1 cellular context compared by ENCODE assay signal in genomic region chr17:79027274-79027924, GRCh38.
TF ChIP-seq lines count a peak whose summit lies in the region.

No MANE protein-coding gene starts in this region.

TF ChIP-seq in HepG2, 621 proteins besides CTCF, POLR2A, EP300 and RAD21 (continued from another document and continues in another):
- no peak for TF ChIP-seq ZNF841 (CRISPR knock-in tag; IDR thresholded peaks at IDR 0.05; ENCODE audit: borderline replicate concordance)
- peak; percentile 73 for TF ChIP-seq NR0B2 (CRISPR knock-in tag; IDR thresholded peaks at IDR 0.05)
- peak; percentile 63 for TF ChIP-seq NCOA2 (CRISPR knock-in tag; IDR thresholded peaks at IDR 0.05)
- no peak for TF ChIP-seq NONO (IDR thresholded peaks at IDR 0.05)
- TF ChIP-seq NONO (CRISPR knock-in tag; conservative IDR thresholded peaks at IDR 0.05), result peak; percentile 58; the same call in 1 of the 2 replicates
- TF ChIP-seq ZNF263 (CRISPR knock-in tag; IDR thresholded peaks at IDR 0.05), result no peak
- peak; percentile 88 for TF ChIP-seq ZNF121 (CRISPR knock-in tag; IDR thresholded peaks at IDR 0.05)
- TF ChIP-seq BRD4 (CRISPR knock-in tag; IDR thresholded peaks at IDR 0.05), result no peak
- TF ChIP-seq USF2 (IDR thresholded peaks at IDR 0.05; ENCODE audit: low read depth, low read length), result 0 out of 2 replicates have a peak, but pooled peaks have one; percentile 18
- TF ChIP-seq USF2 (CRISPR knock-in tag; IDR thresholded peaks at IDR 0.05; ENCODE audit: borderline replicate concordance), result no peak
- peak; percentile 55 for TF ChIP-seq ZNF331 (CRISPR knock-in tag; IDR thresholded peaks at IDR 0.05)
- peak; percentile 62; the same call in 1 of the 2 replicates for TF ChIP-seq POLR2AphosphoS2 (IDR thresholded peaks at IDR 0.05; ENCODE audit: low read depth, low read length)
- TF ChIP-seq HIC2 (CRISPR knock-in tag; IDR thresholded peaks at IDR 0.05; ENCODE audit: low read depth), result no peak; the same call in 1 of the 2 replicates
- TF ChIP-seq ZNF614 (CRISPR knock-in tag; IDR thresholded peaks at IDR 0.05; ENCODE audit: borderline replicate concordance), result peak; percentile 74; the same call in 1 of the 2 replicates
- no peak; the same call in 1 of the 2 replicates for TF ChIP-seq KDM1A (CRISPR knock-in tag; IDR thresholded peaks at IDR 0.05)
- no peak for TF ChIP-seq ZFX (CRISPR knock-in tag; IDR thresholded peaks at IDR 0.05; ENCODE audit: low read depth)
- TF ChIP-seq RBAK (CRISPR knock-in tag; IDR thresholded peaks at IDR 0.05), result no peak
- TF ChIP-seq THYN1 (CRISPR knock-in tag; IDR thresholded peaks at IDR 0.05; ENCODE audit: borderline replicate concordance, low read depth), result no peak
- no peak for TF ChIP-seq ZNF703 (CRISPR knock-in tag; IDR thresholded peaks at IDR 0.05; ENCODE audit: borderline replicate concordance)
- peak; percentile 41; the same call in 1 of the 2 replicates for TF ChIP-seq CREM (IDR thresholded peaks at IDR 0.05)
- no peak for TF ChIP-seq CREM (CRISPR knock-in tag; IDR thresholded peaks at IDR 0.05)
- no peak for TF ChIP-seq FOXM1 (CRISPR knock-in tag; IDR thresholded peaks at IDR 0.05)
- TF ChIP-seq ZNF580 (CRISPR knock-in tag; IDR thresholded peaks at IDR 0.05; ENCODE audit: borderline replicate concordance, low read depth), result peak; percentile 82; the same call in 1 of the 2 replicates
- no peak for TF ChIP-seq ZBTB34 (CRISPR knock-in tag; IDR thresholded peaks at IDR 0.05)
- no peak for TF ChIP-seq CERS6 (CRISPR knock-in tag; IDR thresholded peaks at IDR 0.05)
- no peak for TF ChIP-seq XBP1 (CRISPR knock-in tag; IDR thresholded peaks at IDR 0.05)
- TF ChIP-seq SNAPC5 (CRISPR knock-in tag; IDR thresholded peaks at IDR 0.05; ENCODE audit: borderline replicate concordance), result no peak
- peak; percentile 99 for TF ChIP-seq POLR2G (IDR thresholded peaks at IDR 0.05; ENCODE audit: low read depth, low read length)
- no peak for TF ChIP-seq ZNF660 (CRISPR knock-in tag; IDR thresholded peaks at IDR 0.05; ENCODE audit: borderline replicate concordance, low read depth)
- TF ChIP-seq KLF12 (CRISPR knock-in tag; IDR thresholded peaks at IDR 0.05; ENCODE audit: borderline replicate concordance), result no peak
- peak; percentile 80; the same call in 1 of the 2 replicates for TF ChIP-seq SP140L (CRISPR knock-in tag; IDR thresholded peaks at IDR 0.05; ENCODE audit: borderline replicate concordance)
- TF ChIP-seq ZBTB40 (IDR thresholded peaks at IDR 0.05), result no peak
- TF ChIP-seq ZBTB40 (CRISPR knock-in tag; IDR thresholded peaks at IDR 0.05), result 0 out of 2 replicates have a peak, but pooled peaks have one; percentile 25
- no peak for TF ChIP-seq NFIC (IDR thresholded peaks at IDR 0.05; ENCODE audit: low read length)
- TF ChIP-seq KLF9 (CRISPR knock-in tag; IDR thresholded peaks at IDR 0.05; ENCODE audit: low read depth), result no peak; the same call in 1 of the 2 replicates
- TF ChIP-seq MXD4 (CRISPR knock-in tag; IDR thresholded peaks at IDR 0.05), result peak; percentile 66; the same call in 1 of the 2 replicates
- TF ChIP-seq PCBP2 (optimal IDR thresholded peaks at IDR 0.05; ENCODE audit: low read depth, low read length, poor library complexity, severe bottlenecking), result no peak
- TF ChIP-seq BRCA1 (CRISPR knock-in tag; IDR thresholded peaks at IDR 0.05), result 0 out of 2 replicates have a peak, but pooled peaks have one; percentile 37
- TF ChIP-seq DDIT3 (CRISPR knock-in tag; IDR thresholded peaks at IDR 0.05), result no peak
- 0 out of 2 replicates have a peak, but pooled peaks have one; percentile 57 for TF ChIP-seq PAF1 (CRISPR knock-in tag; IDR thresholded peaks at IDR 0.05)
- no peak for TF ChIP-seq NFIB (CRISPR knock-in tag; IDR thresholded peaks at IDR 0.05; ENCODE audit: borderline replicate concordance)
- no peak for TF ChIP-seq TERF1 (CRISPR knock-in tag; IDR thresholded peaks at IDR 0.05)
- peak; percentile 41; the same call in 1 of the 2 replicates for TF ChIP-seq THAP11 (CRISPR knock-in tag; IDR thresholded peaks at IDR 0.05)
- TF ChIP-seq KLF11 (CRISPR knock-in tag; IDR thresholded peaks at IDR 0.05), result peak; percentile 93
- peak; percentile 11; the same call in 1 of the 2 replicates for TF ChIP-seq ZNF44 (CRISPR knock-in tag; IDR thresholded peaks at IDR 0.05)
- TF ChIP-seq WIZ (CRISPR knock-in tag; IDR thresholded peaks at IDR 0.05), result no peak
- TF ChIP-seq ZMYM2 (CRISPR knock-in tag; IDR thresholded peaks at IDR 0.05), result peak; percentile 47; the same call in 1 of the 2 replicates
- no peak for TF ChIP-seq ZNF264 (CRISPR knock-in tag; IDR thresholded peaks at IDR 0.05)
- TF ChIP-seq E2F5 (CRISPR knock-in tag; conservative IDR thresholded peaks at IDR 0.05), result no peak
